Comparison of ENCODE assay signal across 1 cellular context in genomic region chr12:112022241-112023016, GRCh38.
TF ChIP-seq lines count a peak whose summit lies in the region.

No MANE protein-coding gene starts in this region.

TF ChIP-seq in endothelial cell of umbilical vein, 7 proteins besides CTCF, POLR2A, EP300 and RAD21:
- TF ChIP-seq JUN (IDR thresholded peaks at IDR 0.05; ENCODE audit: borderline replicate concordance, insufficient read depth, insufficient read length, low read depth) = no peak
- TF ChIP-seq FOS (IDR thresholded peaks at IDR 0.05; ENCODE audit: borderline replicate concordance, insufficient read depth, low read length) = no peak
- TF ChIP-seq MYC (IDR thresholded peaks at IDR 0.05; ENCODE audit: low read depth, low read length) = no peak
- no peak for TF ChIP-seq EZH2 (IDR thresholded peaks at IDR 0.05; ENCODE audit: borderline replicate concordance, low read depth, low read length, severe bottlenecking)
